ENCODE assay signal across 18 cellular contexts in the genomic region with DNA sequence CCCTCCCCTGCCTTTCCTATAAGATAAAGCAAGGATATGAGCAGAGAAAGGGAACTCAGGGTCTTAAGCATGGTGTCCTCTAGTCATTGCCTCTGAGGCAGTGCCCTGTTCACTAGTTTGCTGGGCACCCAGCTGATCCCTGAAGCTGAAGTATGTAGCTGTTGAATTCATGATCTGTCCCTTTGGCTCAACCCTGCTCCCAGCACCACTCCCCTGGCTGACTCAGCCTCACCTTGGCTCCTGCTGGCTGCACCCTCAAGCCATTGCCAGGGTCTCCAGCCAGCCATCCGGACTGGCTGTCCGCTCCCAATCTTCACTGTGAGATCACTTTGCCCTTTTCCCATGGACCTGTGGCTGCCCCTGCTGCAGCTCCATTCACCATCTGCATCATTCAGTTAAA.
"Had no signal": no experiment of that assay in that cellular context is flagged by ENCODE, and none has a peak within 500 bp of the region (broad histone marks: within the 10 kb centered on the region; RNA-seq: fewer than 3 reads in every experiment).

No MANE protein-coding gene starts in this region.

- H3K36me3 ChIP-seq: colonic mucosa, ovary, suprapubic skin had no signal

- DNase-seq: activated CD4-positive, alpha-beta T cell treated with anti-CD3 and anti-CD28 coated beads for 1 hour; activated CD4-positive, alpha-beta T cell treated with anti-CD3 and anti-CD28 coated beads, Interleukin-2, amount 50 U/mL, for 48 hours; activated effector memory CD4-positive, alpha-beta T cell treated with anti-CD3 and anti-CD28 coated beads, Interleukin-2, amount 50 U/mL, for 16 hours; activated naive CD8-positive, alpha-beta T cell treated with anti-CD3 and anti-CD28 coated beads, Interleukin-2, amount 10 ng/mL, durations not matched to agents 7 days and 5 days; activated T-cell treated with anti-CD3 and anti-CD28 coated beads, Interleukin-2, amount 50 U/mL, for 4 hours; anterior cingulate cortex; colonic mucosa; effector memory CD8-positive, alpha-beta T cell; erythroblast; mammary epithelial cell; mucosa of descending colon; naive thymus-derived CD8-positive, alpha-beta T cell; ovary; stimulated activated CD4-positive, alpha-beta T cell treated with anti-CD3 and anti-CD28 coated beads, Interleukin-4, amount 100 ng/mL, for 1 hour; stimulated activated CD8-positive, alpha-beta memory T cell treated with anti-CD3 and anti-CD28 coated beads, Interleukin-4, amount 100 ng/mL, for 48 hours; stimulated activated naive CD8-positive, alpha-beta T cell treated with anti-CD3 and anti-CD28 coated beads, Interleukin-15, Interleukin-2, amounts not matched to agents 100 U/mL and 50 U/mL, for 24 hours; T-helper 9 cell had no signal

- H3K4me3 ChIP-seq: colonic mucosa, mucosa of descending colon, ovary, suprapubic skin had no signal

- ATAC-seq: activated T-cell treated with anti-CD3 and anti-CD28 coated beads, Interleukin-2, amount 50 U/mL, for 4 hours; effector memory CD8-positive, alpha-beta T cell; mucosa of descending colon; naive thymus-derived CD8-positive, alpha-beta T cell; stimulated activated naive CD8-positive, alpha-beta T cell treated with anti-CD3 and anti-CD28 coated beads, Interleukin-15, Interleukin-2, amounts not matched to agents 100 U/mL and 50 U/mL, for 24 hours had no signal

- H3K9me3 Mint-ChIP-seq: effector memory CD8-positive, alpha-beta T cell had no signal

- H3K27me3 ChIP-seq: colonic mucosa, ovary, suprapubic skin had no signal

- H3K4me1 ChIP-seq: colonic mucosa had no signal

- H3K9me3 ChIP-seq: colonic mucosa, mucosa of descending colon, ovary had no signal

- H3K27ac ChIP-seq: colonic mucosa, ovary, suprapubic skin had no signal

- H3K4me1 Mint-ChIP-seq: activated naive CD8-positive, alpha-beta T cell treated with anti-CD3 and anti-CD28 coated beads, Interleukin-2, amount 10 ng/mL, durations not matched to agents 7 days and 5 days; naive thymus-derived CD8-positive, alpha-beta T cell had no signal

- H3K27ac Mint-ChIP-seq: activated naive CD8-positive, alpha-beta T cell treated with anti-CD3 and anti-CD28 coated beads, Interleukin-2, amount 10 ng/mL, durations not matched to agents 7 days and 5 days; effector memory CD8-positive, alpha-beta T cell had no signal

- H3K4me3 Mint-ChIP-seq: activated naive CD8-positive, alpha-beta T cell treated with anti-CD3 and anti-CD28 coated beads, Interleukin-2, amount 10 ng/mL, durations not matched to agents 7 days and 5 days; activated T-cell treated with anti-CD3 and anti-CD28 coated beads, Interleukin-2, amount 50 U/mL, for 4 hours; effector memory CD8-positive, alpha-beta T cell; naive thymus-derived CD8-positive, alpha-beta T cell had no signal
